Comparison of ENCODE assay signal across 9 cellular contexts in the genomic region with DNA sequence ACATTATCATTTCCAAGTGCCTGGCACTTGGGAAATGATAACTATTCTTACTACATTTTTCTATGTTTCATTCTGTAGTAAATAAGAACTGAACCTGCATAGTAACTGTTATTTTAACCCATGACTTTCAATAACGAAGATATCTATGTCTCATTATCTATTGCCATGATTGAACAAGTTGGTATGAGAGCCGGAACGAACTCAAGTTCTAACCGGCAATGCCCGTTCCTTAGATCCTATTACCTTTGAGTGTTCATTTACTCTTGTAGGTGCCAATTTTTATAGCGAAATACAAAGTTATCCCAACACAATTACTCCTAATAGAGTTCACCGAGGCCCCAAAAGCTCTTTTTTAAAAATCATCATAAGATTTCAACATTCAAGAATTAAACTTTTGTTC. TPM values are rescaled to one million over a fixed set of nuclear protein-coding genes. Genes with fewer than 3 reads are reported as not detected.
A peak's percentile ranks its signal among the peaks of the same experiment; 100 is the strongest.
DNase-seq lines count a peak whose midpoint lies in the region; ATAC-seq and TF ChIP-seq lines count a peak whose summit lies in the region.
"Had no signal": no experiment of that assay in that cellular context is flagged by ENCODE, and none has a peak within 500 bp of the region (broad histone marks: within the 10 kb centered on the region; RNA-seq: fewer than 3 reads in every experiment).

No MANE protein-coding gene starts in this region.

- H3K27ac ChIP-seq in brain microvascular endothelial cell, result no peak overlapping the region
- peak overlapping the region; percentile 91 to 97 (median 93) for H3K27ac ChIP-seq in right lobe of liver
- peak overlapping the region in 4 of 5 donors; percentile 85 to 89 (median 88) for H3K27ac ChIP-seq in stomach

- TF ChIP-seq EP300 in stomach (IDR thresholded peaks at IDR 0.05), result no peak

- intact Hi-C loops in right lobe of liver (cut with DNase I) (loop anchor here (10.0 kb wide), 1 partner anchor 134 kb away; no protein-coding TSS in a partner anchor), stomach (cut with DNase I; ENCODE audit: low total_unique reads) (loop anchor here (10.0 kb wide), 1 partner anchor 134 kb away; no protein-coding TSS in a partner anchor)

- in situ Hi-C loops in brain microvascular endothelial cell (cut with HindIII; ENCODE audit: low pct_ligation_motif_present, low sequenced_read_pairs), result no loop called here

- ATAC-seq in right lobe of liver (no peak), GM19035 (IDR thresholded peaks at IDR 0.05; ENCODE audit: unreplicated experiment) (no peak)

- H3K27ac Mint-ChIP-seq in T-helper 2 cell treated with Interferon-gamma antibody and Interleukin-4, amounts not matched to agents 5 μg/mL and 100 μg/mL, for 36 hours, result no peak overlapping the region

- H3K4me3 ChIP-seq in brain microvascular endothelial cell (ENCODE audit: low read depth, low read length) (peak overlapping the region; percentile 80), right lobe of liver (peak overlapping the region in 2 of 3 donors; percentile 65 to 73), stomach (peak overlapping the region; percentile 53 to 65 (median 57))

- H3K9me3 ChIP-seq in right lobe of liver, result no peaks in the 10 kb centered on the region
- H3K9me3 ChIP-seq in stomach, result no peaks in the 10 kb centered on the region

- peak overlapping the region; percentile 63 for H3K4me3 Mint-ChIP-seq in T-helper 2 cell treated with Interferon-gamma antibody and Interleukin-4, amounts not matched to agents 5 μg/mL and 100 μg/mL, for 36 hours

- peaks cover 3% of the 10 kb centered on the region for H3K4me1 Mint-ChIP-seq in T-helper 2 cell treated with Interferon-gamma antibody and Interleukin-4, amounts not matched to agents 5 μg/mL and 100 μg/mL, for 36 hours (ENCODE audit: low read depth)

- no peaks in the 10 kb centered on the region for H3K9me3 Mint-ChIP-seq in T-helper 2 cell treated with Interferon-gamma antibody and Interleukin-4, amounts not matched to agents 5 μg/mL and 100 μg/mL, for 36 hours

- no peaks in the 10 kb centered on the region for H3K36me3 ChIP-seq in brain microvascular endothelial cell (replicated peaks)
- no peaks in the 10 kb centered on the region for H3K36me3 ChIP-seq in right lobe of liver
- H3K36me3 ChIP-seq in stomach, result no peaks in the 10 kb centered on the region

- TF ChIP-seq POLR2A in right lobe of liver (IDR thresholded peaks at IDR 0.05), result no peak
- TF ChIP-seq POLR2A in stomach (IDR thresholded peaks at IDR 0.05), result no peak

- no peaks in the 10 kb centered on the region for H3K36me3 Mint-ChIP-seq in T-helper 2 cell treated with Interferon-gamma antibody and Interleukin-4, amounts not matched to agents 5 μg/mL and 100 μg/mL, for 36 hours (ENCODE audit: low read depth)

- TF ChIP-seq CTCF in brain microvascular endothelial cell (IDR thresholded peaks at IDR 0.05; ENCODE audit: low read depth, low read length, missing control alignments) (no peak), right lobe of liver (IDR thresholded peaks at IDR 0.05) (no peak), stomach (IDR thresholded peaks at IDR 0.05) (no peak)

- no peaks in the 10 kb centered on the region for H3K27me3 ChIP-seq in brain microvascular endothelial cell (replicated peaks)
- no peaks in the 10 kb centered on the region for H3K27me3 ChIP-seq in right lobe of liver
- H3K27me3 ChIP-seq in stomach, result peaks cover 0 to 17% (median 0%) of the 10 kb centered on the region in 3 donors

- H3K4me1 ChIP-seq in right lobe of liver, result peaks cover 0 to 20% (median 7%) of the 10 kb centered on the region in 4 donors
- peaks cover 0 to 32% (median 22%) of the 10 kb centered on the region in 4 donors for H3K4me1 ChIP-seq in stomach

- H3K27me3 Mint-ChIP-seq in T-helper 2 cell treated with Interferon-gamma antibody and Interleukin-4, amounts not matched to agents 5 μg/mL and 100 μg/mL, for 36 hours (ENCODE audit: low read depth), result peaks cover 71% of the 10 kb centered on the region

- no peak for DNase-seq in T-helper 2 cell treated with Interferon-gamma antibody and Interleukin-4, amounts not matched to agents 5 μg/mL and 100 μg/mL, for 36 hours (ENCODE audit: low spot score)
- DNase-seq in T-helper 2 cell (no peak), brain microvascular endothelial cell (no peak), right lobe of liver (no peak), stomach (no peak), NCI-H2171 treated with DMSO at 0.1 percent for 48 hours (lab: John Stamatoyannopoulos, UW) (no peak)
- no peak for DNase-seq in effector CD8-positive, alpha-beta T cell (lab: John Stamatoyannopoulos, UW)
- DNase-seq: central memory CD4-positive, alpha-beta T cell had no signal

- 48% methylated on average over 7 of the region's 7 CpGs for WGBS in right lobe of liver (ENCODE audit: insufficient coverage, low coverage, low lambda C conversion rate, missing lambda C conversion rate)
- WGBS in stomach, 5 donors, result 28 to 59% (median 39%) methylated on average over 7 of the region's 7 CpGs

RNA-seq across cellular contexts. Expression of a gene that starts 0.9 kb away (rescaled TPM):
- total RNA-seq in right lobe of liver (10 to 100 TPM; 32.9 to 45.2 (median 37.2) TPM), stomach (10 to 100 TPM in 3 of 5 donors, 1 to 10 TPM in 1, under 1 TPM in 1; 0.58 to 36.2 (median 14.5) TPM)
- 1 to 10 TPM; 2.0 to 3.7 (median 2.9) TPM for polyA plus RNA-seq in stomach
